Comparison of ENCODE assay signal across 10 cellular contexts in the genomic region with DNA sequence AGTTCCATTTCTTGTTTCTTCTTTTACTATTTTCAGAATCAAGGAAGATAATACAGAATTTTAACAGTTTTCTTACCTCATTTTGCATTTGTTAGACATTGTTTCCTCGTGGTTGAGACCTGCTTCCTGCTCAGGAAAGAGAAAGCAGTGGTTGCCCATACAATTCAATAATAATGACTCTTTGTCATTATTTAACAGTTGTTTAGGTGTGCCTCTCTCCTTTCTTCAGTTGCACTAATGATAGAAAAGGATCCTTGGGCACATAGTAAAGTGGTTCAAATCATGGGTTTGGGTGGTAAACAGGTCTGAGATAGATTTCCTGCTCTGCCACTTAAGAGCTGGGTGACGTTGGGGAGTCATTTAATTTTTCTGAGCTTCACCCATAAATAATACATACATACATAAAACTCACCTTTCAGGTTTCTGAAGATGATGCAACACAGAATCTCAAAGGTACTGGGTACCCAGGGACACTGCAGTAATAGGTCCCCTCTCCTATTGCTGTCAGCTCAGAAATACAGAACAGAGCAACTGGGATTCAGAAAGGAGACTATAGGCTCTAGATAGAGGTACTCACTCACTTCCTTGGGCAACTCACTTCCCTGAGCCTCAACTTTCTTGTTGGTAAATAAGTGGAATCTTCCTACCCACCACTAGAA. TPM values are rescaled to one million over a fixed set of nuclear protein-coding genes. Genes with fewer than 3 reads are reported as not detected.
DNase-seq lines count a peak whose midpoint lies in the region; ATAC-seq and TF ChIP-seq lines count a peak whose summit lies in the region.
"Had no signal": no experiment of that assay in that cellular context is flagged by ENCODE, and none has a peak within 500 bp of the region (broad histone marks: within the 10 kb centered on the region; RNA-seq: fewer than 3 reads in every experiment).

No MANE protein-coding gene starts in this region.

- H3K27ac Mint-ChIP-seq in activated CD8-positive, alpha-beta T cell treated with anti-CD3 and anti-CD28 coated beads, Interleukin-2, amount 10 ng/mL, durations not matched to agents 7 days and 5 days: peak overlapping the region; percentile 87
- H3K27ac Mint-ChIP-seq in memory B cell: peak overlapping the region; percentile 69

- POLR2A ChIA-PET in activated CD8-positive, alpha-beta T cell treated with anti-CD3 and anti-CD28 coated beads, Interleukin-2, amount 10 ng/mL, durations not matched to agents 7 days and 5 days (lab: Charles Lee): interaction anchor here (0.7 to 4.5 kb wide), 8 partner anchors 8 to 174 kb away, joined by 3 to 39 read pairs (median 4); partner anchors contain the start of gene CD44

- peaks cover 94% of the 10 kb centered on the region for H3K4me1 Mint-ChIP-seq in activated T-cell treated with anti-CD3 and anti-CD28 coated beads, Interleukin-2, amount 50 U/mL, for 4 hours (ENCODE audit: low read depth)
- H3K4me1 Mint-ChIP-seq in activated CD8-positive, alpha-beta T cell treated with anti-CD3 and anti-CD28 coated beads, Interleukin-2, amount 10 ng/mL, durations not matched to agents 7 days and 5 days (ENCODE audit: low read depth): peaks cover 96% of the 10 kb centered on the region
- peaks cover 60% of the 10 kb centered on the region for H3K4me1 Mint-ChIP-seq in memory B cell

- H3K27me3 Mint-ChIP-seq in activated T-cell treated with anti-CD3 and anti-CD28 coated beads, Interleukin-2, amount 50 U/mL, for 4 hours (ENCODE audit: low read depth): no peaks in the 10 kb centered on the region
- no peaks in the 10 kb centered on the region for H3K27me3 Mint-ChIP-seq in activated CD8-positive, alpha-beta T cell treated with anti-CD3 and anti-CD28 coated beads, Interleukin-2, amount 10 ng/mL, durations not matched to agents 7 days and 5 days (ENCODE audit: low read depth)
- no peaks in the 10 kb centered on the region for H3K27me3 Mint-ChIP-seq in memory B cell

- peak overlapping the region; percentile 69 for H3K27ac ChIP-seq in urinary bladder (ENCODE audit: low read depth)

- no peak for ATAC-seq in activated T-cell treated with anti-CD3 and anti-CD28 coated beads, Interleukin-2, amount 50 U/mL, for 4 hours
- peak; percentile 7 for ATAC-seq in activated CD8-positive, alpha-beta T cell treated with anti-CD3 and anti-CD28 coated beads, Interleukin-2, amount 10 ng/mL, durations not matched to agents 7 days and 5 days
- ATAC-seq in memory B cell (ENCODE audit: low read depth): peak; percentile 13
- ATAC-seq in GM18519 (IDR thresholded peaks at IDR 0.05; ENCODE audit: low FRiP score, unreplicated experiment): no peak

- no peaks in the 10 kb centered on the region for H3K9me3 Mint-ChIP-seq in activated T-cell treated with anti-CD3 and anti-CD28 coated beads, Interleukin-2, amount 50 U/mL, for 4 hours
- H3K9me3 Mint-ChIP-seq in activated CD8-positive, alpha-beta T cell treated with anti-CD3 and anti-CD28 coated beads, Interleukin-2, amount 10 ng/mL, durations not matched to agents 7 days and 5 days (ENCODE audit: insufficient read depth): no peaks in the 10 kb centered on the region
- no peaks in the 10 kb centered on the region for H3K9me3 Mint-ChIP-seq in memory B cell

- H3K36me3 Mint-ChIP-seq in activated T-cell treated with anti-CD3 and anti-CD28 coated beads, Interleukin-2, amount 50 U/mL, for 4 hours (ENCODE audit: insufficient read depth): peaks cover 71% of the 10 kb centered on the region
- peaks cover 79% of the 10 kb centered on the region for H3K36me3 Mint-ChIP-seq in activated CD8-positive, alpha-beta T cell treated with anti-CD3 and anti-CD28 coated beads, Interleukin-2, amount 10 ng/mL, durations not matched to agents 7 days and 5 days (ENCODE audit: low read depth)
- peaks cover 33% of the 10 kb centered on the region for H3K36me3 Mint-ChIP-seq in memory B cell

- no peak for TF ChIP-seq CTCF in GM10266 (IDR thresholded peaks at IDR 0.05; ENCODE audit: control insufficient read depth, insufficient read depth, low read depth, missing control alignments)

- H3K4me3 ChIP-seq in urinary bladder (ENCODE audit: low read depth, low read length): no peak overlapping the region

- 76% methylated on average over 2 of the region's 2 CpGs for WGBS in urinary bladder

- no peaks in the 10 kb centered on the region for H3K36me3 ChIP-seq in urinary bladder (ENCODE audit: insufficient read depth)

- H3K4me3 Mint-ChIP-seq in activated T-cell treated with anti-CD3 and anti-CD28 coated beads, Interleukin-2, amount 50 U/mL, for 4 hours: peak overlapping the region; percentile 38
- H3K4me3 Mint-ChIP-seq in activated CD8-positive, alpha-beta T cell treated with anti-CD3 and anti-CD28 coated beads, Interleukin-2, amount 10 ng/mL, durations not matched to agents 7 days and 5 days: peak overlapping the region; percentile 62
- peak overlapping the region; percentile 32 for H3K4me3 Mint-ChIP-seq in memory B cell

- DNase-seq in activated T-cell treated with anti-CD3 and anti-CD28 coated beads, Interleukin-2, amount 50 U/mL, for 4 hours: no peak
- DNase-seq in activated T-cell treated with anti-CD3 and anti-CD28 coated beads for 4 hours: no peak
- DNase-seq in activated CD8-positive, alpha-beta T cell treated with anti-CD3 and anti-CD28 coated beads, Interleukin-2, amount 10 ng/mL, durations not matched to agents 7 days and 5 days: no peak
- peak in 1 of 2 donors; percentile 8 for DNase-seq in memory B cell (ENCODE audit: low spot score in 2 of 2)
- DNase-seq in SW480 (ENCODE audit: low spot score): no peak
- no peak for DNase-seq in GM10266 (ENCODE audit: extremely low spot score)
- DNase-seq: NCI-H2227 treated with DMSO at 0.1 percent for 48 hours; stimulated activated CD4-positive, alpha-beta T cell treated with anti-CD3 and anti-CD28 coated beads, Interleukin-12 subunit alpha, Interleukin-12 subunit beta, amount 100 ng/mL, for 4 hours had no signal

- peaks cover 2% of the 10 kb centered on the region for H3K4me1 ChIP-seq in urinary bladder (ENCODE audit: insufficient read depth)

- CTCF ChIA-PET in activated CD8-positive, alpha-beta T cell treated with anti-CD3 and anti-CD28 coated beads, Interleukin-2, amount 10 ng/mL, durations not matched to agents 7 days and 5 days (lab: Charles Lee): interaction anchor here (1.0 to 4.3 kb wide), 8 partner anchors 10 to 133 kb away, joined by 3 to 31 read pairs (median 5); no protein-coding TSS in a partner anchor

RNA-seq across cellular contexts. Expression of gene CD44, which starts 34.8 kb away (rescaled TPM):
- 100 to 1,000 TPM; 468 to 781 (median 646) TPM for total RNA-seq in activated T-cell treated with anti-CD3 and anti-CD28 coated beads, Interleukin-2, amount 50 U/mL, for 4 hours
- total RNA-seq in activated CD8-positive, alpha-beta T cell treated with anti-CD3 and anti-CD28 coated beads, Interleukin-2, amount 10 ng/mL, durations not matched to agents 7 days and 5 days: 100 to 1,000 TPM; 398 to 399 TPM
- 225 TPM for total RNA-seq in urinary bladder
- polyA plus RNA-seq in urinary bladder: 152 TPM

Comparison
In these comparisons a context has a peak if more than half of its experiments do, and no peak if none do; other contexts are left out.
1. ATAC-seq: peak in activated CD8-positive, alpha-beta T cell treated with anti-CD3 and anti-CD28 coated beads, Interleukin-2, amount 10 ng/mL, durations not matched to agents 7 days and 5 days (single experiment) and memory B cell (single experiment); none in activated T-cell treated with anti-CD3 and anti-CD28 coated beads, Interleukin-2, amount 50 U/mL, for 4 hours (0 of 2) and GM18519 (single experiment).
2. Peak in every context shown above with its lines, with median percentiles within 50 percentile points of each other: H3K4me3 Mint-ChIP-seq.